ENCODE assay signal across 9 cellular contexts in genomic region chr17:39740357-39741111, GRCh38. TPM values are rescaled to one million over a fixed set of nuclear protein-coding genes. Genes with fewer than 3 reads are reported as not detected.
DNase-seq lines count a peak whose midpoint lies in the region; ATAC-seq and TF ChIP-seq lines count a peak whose summit lies in the region.
"Had no signal": no experiment of that assay in that cellular context is flagged by ENCODE, and none has a peak within 500 bp of the region (broad histone marks: within the 10 kb centered on the region; RNA-seq: fewer than 3 reads in every experiment).

No MANE protein-coding gene starts in this region.

- peak; percentile 39 for DNase-seq in activated CD8-positive, alpha-beta memory T cell treated with anti-CD3 and anti-CD28 coated beads, Interleukin-2, amount 10 ng/mL, durations not matched to agents 7 days and 5 days
- no peak for DNase-seq in activated CD8-positive, alpha-beta memory T cell treated with anti-CD3 and anti-CD28 coated beads for 24 hours
- DNase-seq in UCSD-AML1 (lab: John Stamatoyannopoulos, UW; ENCODE audit: unreplicated experiment) (peak; percentile 74), iris pigment epithelial cell (ENCODE audit: low read depth) (peak; percentile 58), upper lobe of left lung (peak in 1 of 2 donors; percentile 53), NCI-H1092 treated with DMSO at 0.1 percent for 48 hours (lab: John Stamatoyannopoulos, UW) (no peak), NCI-H1930 (lab: John Stamatoyannopoulos, UW) (no peak)
- DNase-seq: head of caudate nucleus had no signal

- H3K4me3 Mint-ChIP-seq in activated CD8-positive, alpha-beta memory T cell treated with anti-CD3 and anti-CD28 coated beads, Interleukin-2, amount 10 ng/mL, durations not matched to agents 7 days and 5 days = no peak overlapping the region

- H3K27ac ChIP-seq in upper lobe of left lung = peak overlapping the region; percentile 44 to 82 (median 62)

- H3K27ac Mint-ChIP-seq in activated CD8-positive, alpha-beta memory T cell treated with anti-CD3 and anti-CD28 coated beads, Interleukin-2, amount 10 ng/mL, durations not matched to agents 7 days and 5 days = no peak overlapping the region

- no peak for TF ChIP-seq CTCF in upper lobe of left lung (IDR thresholded peaks at IDR 0.05)

- peaks cover 12% of the 10 kb centered on the region for H3K4me1 Mint-ChIP-seq in activated CD8-positive, alpha-beta memory T cell treated with anti-CD3 and anti-CD28 coated beads, Interleukin-2, amount 10 ng/mL, durations not matched to agents 7 days and 5 days

- ATAC-seq in activated CD8-positive, alpha-beta memory T cell treated with anti-CD3 and anti-CD28 coated beads, Interleukin-2, amount 10 ng/mL, durations not matched to agents 7 days and 5 days = no peak
- ATAC-seq in upper lobe of left lung (ENCODE audit: low FRiP score in 2 of 2) (no peak), HG03139 (IDR thresholded peaks at IDR 0.05; ENCODE audit: unreplicated experiment) (no peak)

- peak overlapping the region in 3 of 4 donors; percentile 47 to 59 (median 50) for H3K4me3 ChIP-seq in upper lobe of left lung

- TF ChIP-seq POLR2A in upper lobe of left lung (IDR thresholded peaks at IDR 0.05) = no peak

- CTCF ChIA-PET in activated CD8-positive, alpha-beta memory T cell treated with anti-CD3 and anti-CD28 coated beads, Interleukin-2, amount 10 ng/mL, durations not matched to agents 7 days and 5 days (lab: Charles Lee) = no interaction called here

- 32 to 40% methylated on average over 11 to 15 of the region's 16 CpGs for WGBS in upper lobe of left lung, 2 donors

- peaks cover 0 to 12% (median 2%) of the 10 kb centered on the region in 4 donors for H3K36me3 ChIP-seq in upper lobe of left lung

- peaks cover 12% of the 10 kb centered on the region for H3K27me3 Mint-ChIP-seq in activated CD8-positive, alpha-beta memory T cell treated with anti-CD3 and anti-CD28 coated beads, Interleukin-2, amount 10 ng/mL, durations not matched to agents 7 days and 5 days

- no peaks in the 10 kb centered on the region for H3K9me3 Mint-ChIP-seq in activated CD8-positive, alpha-beta memory T cell treated with anti-CD3 and anti-CD28 coated beads, Interleukin-2, amount 10 ng/mL, durations not matched to agents 7 days and 5 days (ENCODE audit: low read depth)

- H3K9me3 ChIP-seq in upper lobe of left lung = no peaks in the 10 kb centered on the region

- no peak for TF ChIP-seq EP300 in upper lobe of left lung (IDR thresholded peaks at IDR 0.05)

- no peaks in the 10 kb centered on the region for H3K36me3 Mint-ChIP-seq in activated CD8-positive, alpha-beta memory T cell treated with anti-CD3 and anti-CD28 coated beads, Interleukin-2, amount 10 ng/mL, durations not matched to agents 7 days and 5 days

- H3K4me1 ChIP-seq in upper lobe of left lung = peaks cover 6 to 49% (median 25%) of the 10 kb centered on the region in 4 donors

- peaks cover 0 to 29% (median 12%) of the 10 kb centered on the region in 4 donors for H3K27me3 ChIP-seq in upper lobe of left lung

RNA-seq across cellular contexts. Expression of gene GRB7, which starts 2.8 kb away (rescaled TPM):
- total RNA-seq in activated CD8-positive, alpha-beta memory T cell treated with anti-CD3 and anti-CD28 coated beads, Interleukin-2, amount 10 ng/mL, durations not matched to agents 7 days and 5 days = under 1 TPM in 1 of 2 experiments, not detected in 1; 0.19 TPM
- 10 to 100 TPM; 19.9 to 82.8 (median 31.1) TPM for total RNA-seq in upper lobe of left lung

RNA-seq across cellular contexts. Expression of gene MIEN1, which starts 10.2 kb away (rescaled TPM):
- total RNA-seq in activated CD8-positive, alpha-beta memory T cell treated with anti-CD3 and anti-CD28 coated beads, Interleukin-2, amount 10 ng/mL, durations not matched to agents 7 days and 5 days = 10 to 100 TPM; 45.9 to 46.8 TPM
- 10 to 100 TPM; 26.2 to 54.1 (median 43.2) TPM for total RNA-seq in upper lobe of left lung

RNA-seq across cellular contexts. Expression of gene ERBB2, which starts 40.7 kb away (rescaled TPM):
- total RNA-seq in activated CD8-positive, alpha-beta memory T cell treated with anti-CD3 and anti-CD28 coated beads, Interleukin-2, amount 10 ng/mL, durations not matched to agents 7 days and 5 days = 1 to 10 TPM; 3.5 to 4.7 TPM
- total RNA-seq in upper lobe of left lung = 100 to 1,000 TPM in 4 of 6 donors, 10 to 100 TPM in 2; 88.6 to 126 (median 112) TPM

RNA-seq across cellular contexts. Expression of gene PGAP3, which starts 52.7 kb away (rescaled TPM):
- total RNA-seq in activated CD8-positive, alpha-beta memory T cell treated with anti-CD3 and anti-CD28 coated beads, Interleukin-2, amount 10 ng/mL, durations not matched to agents 7 days and 5 days = 10 to 100 TPM; 10.5 to 13.8 TPM
- total RNA-seq in upper lobe of left lung = 10 to 100 TPM; 15.2 to 64.0 (median 27.9) TPM

Comparison
In these comparisons a context has a peak if more than half of its experiments do, and no peak if none do; other contexts are left out.
1. DNase-seq: peak in activated CD8-positive, alpha-beta memory T cell treated with anti-CD3 and anti-CD28 coated beads, Interleukin-2, amount 10 ng/mL, durations not matched to agents 7 days and 5 days (single experiment), UCSD-AML1 (single experiment) and iris pigment epithelial cell (single experiment); none in activated CD8-positive, alpha-beta memory T cell treated with anti-CD3 and anti-CD28 coated beads for 24 hours (single experiment), NCI-H1092 treated with DMSO at 0.1 percent for 48 hours (single experiment) and NCI-H1930 (0 of 2).
2. RNA of gene GRB7, which starts 2.8 kb away (total RNA-seq): 19.9 to 82.8 TPM in upper lobe of left lung; 0.19 TPM in activated CD8-positive, alpha-beta memory T cell treated with anti-CD3 and anti-CD28 coated beads, Interleukin-2, amount 10 ng/mL, durations not matched to agents 7 days and 5 days; every median in the first group is over 10 times any median in the second.
3. RNA of gene ERBB2, which starts 40.7 kb away (total RNA-seq): 88.6 to 126 TPM in upper lobe of left lung; 3.5 to 4.7 TPM in activated CD8-positive, alpha-beta memory T cell treated with anti-CD3 and anti-CD28 coated beads, Interleukin-2, amount 10 ng/mL, durations not matched to agents 7 days and 5 days; every median in the first group is over 10 times any median in the second.